ENCODE assay signal across 10 cellular contexts in genomic region chr14:50225067-50225973, GRCh38. TPM values are rescaled to one million over a fixed set of nuclear protein-coding genes. Genes with fewer than 3 reads are reported as not detected.
DNase-seq lines count a peak whose midpoint lies in the region; ATAC-seq and TF ChIP-seq lines count a peak whose summit lies in the region.
"Had no signal": no experiment of that assay in that cellular context is flagged by ENCODE, and none has a peak within 500 bp of the region (broad histone marks: within the 10 kb centered on the region; RNA-seq: fewer than 3 reads in every experiment).

No MANE protein-coding gene starts in this region.

- H3K4me3 ChIP-seq in HFF-Myc (replicated peaks; ENCODE audit: low read depth, low read length) = no peak overlapping the region
- no peak overlapping the region for H3K4me3 ChIP-seq in thyroid gland (replicated peaks in 1 of 3)
- H3K4me3 ChIP-seq: SJCRH30 had no signal

- H3K9me3 ChIP-seq in thyroid gland = no peaks in the 10 kb centered on the region
- H3K9me3 ChIP-seq: SJCRH30 had no signal

- peak overlapping the region; percentile 50 to 81 (median 59) for H3K27ac ChIP-seq in thyroid gland
- H3K27ac ChIP-seq: SJCRH30 had no signal

- peak; percentile 36 for DNase-seq in HFF-Myc (ENCODE audit: extremely low read depth, low read depth)
- DNase-seq in brain pericyte (ENCODE audit: low read depth, low spot score) = peak; percentile 33
- no peak for DNase-seq in left lobe of liver (ENCODE audit: low spot score)
- DNase-seq in thyroid gland = peak in 1 of 2 donors; percentile 6
- DNase-seq in SK-N-DZ (ENCODE audit: low spot score) = no peak
- DNase-seq in SKM-1 (lab: John Stamatoyannopoulos, UW; ENCODE audit: unreplicated experiment) = no peak
- DNase-seq: dorsolateral prefrontal cortex had no signal

- H3K4me1 ChIP-seq in thyroid gland = peaks cover 47% of the 10 kb centered on the region in 2 donors

- no peaks in the 10 kb centered on the region for H3K36me3 ChIP-seq in thyroid gland

- no peaks in the 10 kb centered on the region for H3K27me3 ChIP-seq in thyroid gland
- H3K27me3 ChIP-seq: dorsolateral prefrontal cortex, SJCRH30 had no signal

- peak; percentile 92 for ATAC-seq in left lobe of liver
- ATAC-seq in HG03432 (IDR thresholded peaks at IDR 0.05; ENCODE audit: unreplicated experiment) = no peak
- no peak for ATAC-seq in HG03521 (IDR thresholded peaks at IDR 0.05; ENCODE audit: unreplicated experiment)

- WGBS in thyroid gland, 2 donors = 26 to 29% methylated on average over 5 of the region's 5 CpGs

- TF ChIP-seq CTCF in HFF-Myc (IDR thresholded peaks at IDR 0.05; ENCODE audit: low read depth, low read length, missing control alignments) (no peak), thyroid gland (IDR thresholded peaks at IDR 0.05) (no peak)

- intact Hi-C loops in thyroid gland (cut with DNase I) = no loop called here

- TF ChIP-seq POLR2A in thyroid gland (IDR thresholded peaks at IDR 0.05) = no peak

RNA-seq across cellular contexts. Expression of gene SOS2, which starts 6.1 kb away (rescaled TPM):
- 9.9 TPM for total RNA-seq in left lobe of liver
- 10 to 100 TPM; 43.4 to 69.9 (median 57.9) TPM for total RNA-seq in thyroid gland
- 15.2 and 15.6 TPM in 2 replicates for polyA plus RNA-seq in SK-N-DZ (2014; cell fraction: cytosol; rRNA removed)
- 12.1 and 13.4 TPM in 2 replicates for polyA plus RNA-seq in SK-N-DZ (2014; cell fraction: nucleus; rRNA removed)

Comparison
In these comparisons a context has a peak if more than half of its experiments do, and no peak if none do; other contexts are left out.
1. DNase-seq: peak in HFF-Myc (single experiment) and brain pericyte (single experiment); none in left lobe of liver (single experiment), SK-N-DZ (single experiment) and SKM-1 (single experiment).